In the genomic region with DNA sequence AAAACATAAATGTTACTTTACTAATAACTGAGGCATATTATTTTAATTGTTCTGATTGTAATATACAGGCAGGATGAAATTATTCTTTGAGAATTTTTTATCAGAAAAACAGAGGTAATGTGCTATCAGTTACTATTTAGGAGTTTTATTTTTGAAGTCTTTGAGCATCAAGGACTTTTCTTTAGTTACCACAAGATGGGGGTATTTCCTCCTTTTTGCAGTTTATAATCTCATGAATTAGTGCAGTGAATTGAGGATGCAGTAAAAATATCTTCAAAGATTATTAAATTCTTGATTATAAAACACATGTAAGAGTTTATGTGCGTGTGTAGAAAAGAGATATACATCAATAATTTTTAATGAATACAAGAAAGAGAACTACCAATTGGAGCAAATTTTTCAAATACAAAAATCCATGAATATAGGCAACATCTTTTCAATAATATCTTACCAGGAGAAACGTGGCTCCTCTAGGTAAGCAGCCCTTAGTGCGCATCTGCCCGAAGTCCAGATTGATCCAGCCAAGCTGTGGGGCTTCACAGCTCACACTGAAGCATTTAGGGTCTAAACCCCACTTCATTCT, we compare ENCODE assay signal across 11 cellular contexts.
A peak's percentile ranks its signal among the peaks of the same experiment; 100 is the strongest.
DNase-seq lines count a peak whose midpoint lies in the region; ATAC-seq, FAIRE-seq and TF ChIP-seq lines count a peak whose summit lies in the region.
"Had no signal": no experiment of that assay in that cellular context is flagged by ENCODE, and none has a peak within 500 bp of the region (broad histone marks: within the 10 kb centered on the region; RNA-seq: fewer than 3 reads in every experiment).

No MANE protein-coding gene starts in this region.

- TF ChIP-seq CTCF in GM10248 (IDR thresholded peaks at IDR 0.05; ENCODE audit: control extremely low read depth, extremely low read depth, low read depth, missing control alignments) (peak; percentile 15), fibroblast of pulmonary artery (IDR thresholded peaks at IDR 0.05; ENCODE audit: low read length, missing control alignments) (peak; percentile 48)

- no peak for ATAC-seq in HG03354 (IDR thresholded peaks at IDR 0.05; ENCODE audit: poor library complexity, severe bottlenecking, unreplicated experiment)

- DNase-seq in GM10248 (ENCODE audit: extremely low spot score) (no peak), RKO (ENCODE audit: low spot score) (peak; percentile 46), fibroblast of pulmonary artery (ENCODE audit: low read depth) (peak; percentile 62), GDM1 (lab: John Stamatoyannopoulos, UW) (no peak), hypothalamus (lab: John Stamatoyannopoulos, UW) (no peak)
- no peak for DNase-seq in effector CD4-positive, alpha-beta T cell
- DNase-seq: activated T-cell treated with anti-CD3 and anti-CD28 coated beads, Interleukin-2, amount 50 U/mL, for 48 hours; NCI-H774; stimulated activated CD4-positive, alpha-beta T cell treated with anti-CD3 and anti-CD28 coated beads, Interleukin-2, amount 100 ng/mL, for 24 hours had no signal

- CTCF ChIA-PET in GM10248 (lab: Yijun Ruan, JAX): interaction anchor here (0.9 to 3.7 kb wide), 4 partner anchors 8 to 123 kb away, joined by 3 to 13 read pairs (median 7); no protein-coding TSS in a partner anchor

- peak; percentile 93 for FAIRE-seq in A204.1 (lab: Jason Lieb, UNC)

- POLR2A ChIA-PET in GM10248 (lab: Yijun Ruan, JAX): no interaction called here

- no peak overlapping the region for H3K4me3 ChIP-seq in fibroblast of pulmonary artery (replicated peaks; ENCODE audit: low read depth, low read length)

Comparison
In these comparisons a context has a peak if more than half of its experiments do, and no peak if none do; other contexts are left out.
1. DNase-seq: peak in RKO (single experiment) and fibroblast of pulmonary artery (single experiment); none in GM10248 (single experiment), effector CD4-positive, alpha-beta T cell (single experiment), GDM1 (single experiment) and hypothalamus (0 of 51).